In the genomic region with DNA sequence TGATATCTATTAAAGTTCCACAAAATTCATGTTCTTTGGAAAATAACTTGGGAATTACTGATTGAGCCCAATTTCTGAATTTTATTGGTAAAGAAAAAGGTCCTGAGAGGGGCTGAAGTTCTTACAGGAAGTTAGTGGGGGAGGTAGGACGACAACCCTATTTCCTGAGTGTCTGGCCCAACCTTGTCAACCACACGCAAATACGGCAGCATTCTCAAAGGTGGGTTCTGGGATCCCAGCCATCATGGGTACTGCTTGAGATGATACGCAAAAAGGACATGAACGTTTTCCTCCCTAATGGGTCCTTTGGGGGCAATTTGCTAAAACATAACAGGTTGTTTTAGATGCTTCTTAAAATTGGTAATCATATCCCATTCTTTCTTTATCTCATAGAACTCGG, we compare ENCODE assay signal across 13 cellular contexts. TPM values are rescaled to one million over a fixed set of nuclear protein-coding genes. Genes with fewer than 3 reads are reported as not detected.
DNase-seq lines count a peak whose midpoint lies in the region; ATAC-seq and TF ChIP-seq lines count a peak whose summit lies in the region.
"Had no signal": no experiment of that assay in that cellular context is flagged by ENCODE, and none has a peak within 500 bp of the region (broad histone marks: within the 10 kb centered on the region; RNA-seq: fewer than 3 reads in every experiment).

No MANE protein-coding gene starts in this region.

- peak; percentile 35; the same call in 1 of the 2 replicates for TF ChIP-seq POLR2A in Raji (IDR thresholded peaks at IDR 0.05; ENCODE audit: insufficient read depth, low read depth, low read length)

- H3K27ac Mint-ChIP-seq in stimulated activated effector memory CD8-positive, alpha-beta T cell treated with anti-CD3 and anti-CD28 coated beads, Interleukin-12 subunit alpha, Interleukin-12 subunit beta, amount 100 ng/mL, for 72 hours: peak overlapping the region; percentile 98
- H3K27ac Mint-ChIP-seq in HFFc6: no peak overlapping the region

- H3K36me3 Mint-ChIP-seq in stimulated activated effector memory CD8-positive, alpha-beta T cell treated with anti-CD3 and anti-CD28 coated beads, Interleukin-12 subunit alpha, Interleukin-12 subunit beta, amount 100 ng/mL, for 72 hours: peaks cover 32% of the 10 kb centered on the region
- no peaks in the 10 kb centered on the region for H3K36me3 Mint-ChIP-seq in HFFc6 (ENCODE audit: low read depth)

- no peaks in the 10 kb centered on the region for H3K27me3 ChIP-seq in ascending aorta
- H3K27me3 ChIP-seq: foreskin keratinocyte, upper lobe of left lung had no signal

- H3K9me3 Mint-ChIP-seq in stimulated activated effector memory CD8-positive, alpha-beta T cell treated with anti-CD3 and anti-CD28 coated beads, Interleukin-12 subunit alpha, Interleukin-12 subunit beta, amount 100 ng/mL, for 72 hours: no peaks in the 10 kb centered on the region
- H3K9me3 Mint-ChIP-seq in HFFc6: no peaks in the 10 kb centered on the region

- intact Hi-C loops in ascending aorta (cut with DNase I): no loop called here
- intact Hi-C loops in cardiac septum (cut with DNase I): no loop called here

- H3K4me1 ChIP-seq in ascending aorta: peaks cover 21 to 49% of the 10 kb centered on the region in 2 donors

- H3K27me3 Mint-ChIP-seq in HFFc6 (ENCODE audit: insufficient read depth): peaks cover 6% of the 10 kb centered on the region

- H3K4me1 Mint-ChIP-seq in stimulated activated effector memory CD8-positive, alpha-beta T cell treated with anti-CD3 and anti-CD28 coated beads, Interleukin-12 subunit alpha, Interleukin-12 subunit beta, amount 100 ng/mL, for 72 hours: peaks cover 78% of the 10 kb centered on the region
- H3K4me1 Mint-ChIP-seq in HFFc6 (ENCODE audit: low read depth): peaks cover 53% of the 10 kb centered on the region

- peak overlapping the region; percentile 79 to 97 for H3K27ac ChIP-seq in ascending aorta
- H3K27ac ChIP-seq: 22Rv1, foreskin keratinocyte had no signal

- H3K9me3 ChIP-seq in ascending aorta: no peaks in the 10 kb centered on the region
- H3K9me3 ChIP-seq: upper lobe of left lung had no signal

- peak overlapping the region; percentile 81 for H3K4me3 Mint-ChIP-seq in stimulated activated effector memory CD8-positive, alpha-beta T cell treated with anti-CD3 and anti-CD28 coated beads, Interleukin-12 subunit alpha, Interleukin-12 subunit beta, amount 100 ng/mL, for 72 hours
- H3K4me3 Mint-ChIP-seq in HFFc6: no peak overlapping the region

- no peak for ATAC-seq in stimulated activated effector memory CD8-positive, alpha-beta T cell treated with anti-CD3 and anti-CD28 coated beads, Interleukin-12 subunit alpha, Interleukin-12 subunit beta, amount 100 ng/mL, for 72 hours
- ATAC-seq: foreskin keratinocyte had no signal

- no peak overlapping the region for H3K4me3 ChIP-seq in ascending aorta
- H3K4me3 ChIP-seq: upper lobe of left lung had no signal

- H3K36me3 ChIP-seq in ascending aorta: no peaks in the 10 kb centered on the region
- H3K36me3 ChIP-seq: upper lobe of left lung had no signal

- TF ChIP-seq CTCF in ascending aorta (IDR thresholded peaks at IDR 0.05) (no peak), HFFc6 (IDR thresholded peaks at IDR 0.05) (no peak)

- DNase-seq in NK-92 treated with Interleukin-12 subunit alpha and Interleukin-12 subunit beta, amount 100 ng/mL, for 24 hours (lab: John Stamatoyannopoulos, UW): peak; percentile 40
- DNase-seq in NK-92 (lab: John Stamatoyannopoulos, UW; ENCODE audit: unreplicated experiment) (no peak), ascending aorta (ENCODE audit: low spot score in 2 of 2) (no peak), HFFc6 (no peak), NCI-H2081 (lab: John Stamatoyannopoulos, UW) (no peak), cardiac septum (ENCODE audit: low spot score) (no peak)
- no peak for DNase-seq in stimulated activated effector memory CD8-positive, alpha-beta T cell treated with anti-CD3 and anti-CD28 coated beads, Interleukin-12 subunit alpha, Interleukin-12 subunit beta, amount 100 ng/mL, for 72 hours (ENCODE audit: low spot score in 2 of 2)
- DNase-seq: foreskin keratinocyte, NCI-H226, occipital lobe had no signal

RNA-seq across cellular contexts. Expression of gene PDCD4, which starts 2.7 kb away (rescaled TPM):
- total RNA-seq in ascending aorta: 10.3 TPM
- 10 to 100 TPM; 56.0 to 85.6 (median 72.8) TPM for total RNA-seq in HFFc6 (2021; fragmentation: NEBNext Ultra II Directional; extraction: Animal tissue kit (Norgen Biotek cat#: 25700))
- 42.0 TPM for total RNA-seq in cardiac septum

RNA-seq across cellular contexts. Expression of gene BBIP1, which starts 50.0 kb away (rescaled TPM):
- total RNA-seq in ascending aorta (1.5 TPM), cardiac septum (31.1 TPM)
- 10 to 100 TPM; 28.5 to 36.1 (median 31.2) TPM for total RNA-seq in HFFc6 (2021; fragmentation: NEBNext Ultra II Directional; extraction: Animal tissue kit (Norgen Biotek cat#: 25700))

RNA-seq across cellular contexts. Expression of gene SHOC2, which starts 50.4 kb away (rescaled TPM):
- total RNA-seq in ascending aorta (49.6 TPM), cardiac septum (51.4 TPM)
- 10 to 100 TPM; 48.9 to 61.1 (median 56.6) TPM for total RNA-seq in HFFc6 (2021; fragmentation: NEBNext Ultra II Directional; extraction: Animal tissue kit (Norgen Biotek cat#: 25700))

Comparison
In these comparisons a context has a peak if more than half of its experiments do, and no peak if none do; other contexts are left out.
1. RNA of gene BBIP1, which starts 50.0 kb away (total RNA-seq): 28.5 to 36.1 TPM in HFFc6 and 31.1 TPM in cardiac septum (single experiment); 1.5 TPM in ascending aorta (single experiment); every median in the first group is over 10 times any median in the second.